In genomic region chr4:123198706-123199105, GRCh38 we compare ENCODE assay signal across 19 cellular contexts.
DNase-seq lines count a peak whose midpoint lies in the region; ATAC-seq and TF ChIP-seq lines count a peak whose summit lies in the region.
"Had no signal": no experiment of that assay in that cellular context is flagged by ENCODE, and none has a peak within 500 bp of the region (broad histone marks: within the 10 kb centered on the region; RNA-seq: fewer than 3 reads in every experiment).

No MANE protein-coding gene starts in this region.

- no peak overlapping the region for H3K4me3 Mint-ChIP-seq in naive thymus-derived CD4-positive, alpha-beta T cell
- H3K4me3 Mint-ChIP-seq: CD4-positive, CD25-positive, alpha-beta regulatory T cell had no signal

- no peaks in the 10 kb centered on the region for H3K4me1 Mint-ChIP-seq in naive thymus-derived CD4-positive, alpha-beta T cell
- H3K4me1 Mint-ChIP-seq: CD4-positive, CD25-positive, alpha-beta regulatory T cell had no signal

- POLR2A ChIA-PET in naive thymus-derived CD4-positive, alpha-beta T cell (lab: Charles Lee), result no interaction called here

- no peaks in the 10 kb centered on the region for H3K36me3 ChIP-seq in naive thymus-derived CD4-positive, alpha-beta T cell (ENCODE audit: control insufficient read depth in 2 of 3, insufficient read depth in 3 of 3, low read length in 3 of 3)
- no peaks in the 10 kb centered on the region for H3K36me3 ChIP-seq in prostate gland

- no peaks in the 10 kb centered on the region for H3K27me3 Mint-ChIP-seq in naive thymus-derived CD4-positive, alpha-beta T cell
- H3K27me3 Mint-ChIP-seq: CD4-positive, CD25-positive, alpha-beta regulatory T cell had no signal

- H3K27ac ChIP-seq in naive thymus-derived CD4-positive, alpha-beta T cell (ENCODE audit: low read depth, low read length), result no peak overlapping the region
- no peak overlapping the region for H3K27ac ChIP-seq in prostate gland

- no peak for ATAC-seq in naive thymus-derived CD4-positive, alpha-beta T cell
- ATAC-seq: GM12878 had no signal

- intact Hi-C loops in naive thymus-derived CD4-positive, alpha-beta T cell (cut with micrococcal nuclease), result no loop called here
- intact Hi-C loops in prostate gland (cut with DNase I), result no loop called here

- no peak overlapping the region for H3K27ac Mint-ChIP-seq in naive thymus-derived CD4-positive, alpha-beta T cell
- H3K27ac Mint-ChIP-seq: CD4-positive, CD25-positive, alpha-beta regulatory T cell had no signal

- TF ChIP-seq POLR2A in prostate gland (IDR thresholded peaks at IDR 0.05), result no peak

- H3K4me3 ChIP-seq in naive thymus-derived CD4-positive, alpha-beta T cell (ENCODE audit: low read length), result no peak overlapping the region
- H3K4me3 ChIP-seq in prostate gland, result no peak overlapping the region
- H3K4me3 ChIP-seq: GM12878 had no signal

- H3K36me3 Mint-ChIP-seq in naive thymus-derived CD4-positive, alpha-beta T cell, result peaks cover 0 to 29% (median 10%) of the 10 kb centered on the region in 5 donors

- no peaks in the 10 kb centered on the region for H3K9me3 ChIP-seq in naive thymus-derived CD4-positive, alpha-beta T cell (ENCODE audit: control insufficient read depth in 2 of 3, low read length in 3 of 3)
- H3K9me3 ChIP-seq in prostate gland, result no peaks in the 10 kb centered on the region
- H3K9me3 ChIP-seq: SK-N-SH had no signal

- TF ChIP-seq CTCF in prostate gland (IDR thresholded peaks at IDR 0.05), result no peak

- CTCF ChIA-PET in naive thymus-derived CD4-positive, alpha-beta T cell (lab: Charles Lee), result no interaction called here

- H3K27me3 ChIP-seq in naive thymus-derived CD4-positive, alpha-beta T cell (ENCODE audit: control insufficient read depth in 2 of 2, insufficient read depth in 2 of 2, low read length in 2 of 2), result no peaks in the 10 kb centered on the region
- H3K27me3 ChIP-seq in prostate gland (replicated peaks; ENCODE audit: insufficient read depth), result no peaks in the 10 kb centered on the region

- WGBS in prostate gland, result 96% methylated on average over 2 of the region's 2 CpGs

- DNase-seq in AG20443 (ENCODE audit: low spot score) (peak; percentile 12), M059J (ENCODE audit: low read depth) (peak; percentile 1), astrocyte of the hippocampus (ENCODE audit: low read depth, low spot score) (peak; percentile 54), renal cortical epithelial cell (ENCODE audit: low read depth) (peak; percentile 4), prostate gland (ENCODE audit: low spot score) (no peak), NCI-H1417 treated with DMSO at 0.1 percent for 48 hours (lab: John Stamatoyannopoulos, UW) (no peak), C1 segment of cervical spinal cord (lab: John Stamatoyannopoulos, UW) (no peak)
- DNase-seq in naive thymus-derived CD4-positive, alpha-beta T cell, result no peak
- DNase-seq: CD4-positive, CD25-positive, alpha-beta regulatory T cell; HCEC 1CT; Karpas-422; NCI-H1105 treated with DMSO at 0.1 percent for 48 hours; NCI-H2029; NCI-H446; NCI-H524 treated with DMSO at 0.1 percent for 48 hours; NCI-H774; SK-N-SH; SW 1271 had no signal

- H3K9me3 Mint-ChIP-seq in naive thymus-derived CD4-positive, alpha-beta T cell, result peaks cover 0 to 2% (median 0%) of the 10 kb centered on the region in 11 donors
- H3K9me3 Mint-ChIP-seq: CD4-positive, CD25-positive, alpha-beta regulatory T cell had no signal

- H3K4me1 ChIP-seq in naive thymus-derived CD4-positive, alpha-beta T cell (ENCODE audit: control insufficient read depth in 2 of 2, insufficient read depth in 2 of 2, low read length in 2 of 2), result no peaks in the 10 kb centered on the region
- H3K4me1 ChIP-seq in prostate gland (replicated peaks), result no peaks in the 10 kb centered on the region

Comparison
In these comparisons a context has a peak if more than half of its experiments do, and no peak if none do; other contexts are left out.
1. DNase-seq: peak in AG20443 (single experiment), M059J (single experiment), astrocyte of the hippocampus (single experiment) and renal cortical epithelial cell (single experiment); none in naive thymus-derived CD4-positive, alpha-beta T cell (0 of 9), prostate gland (single experiment), NCI-H1417 treated with DMSO at 0.1 percent for 48 hours (single experiment) and C1 segment of cervical spinal cord (0 of 14).